Comparison of ENCODE assay signal across 8 cellular contexts in the genomic region with DNA sequence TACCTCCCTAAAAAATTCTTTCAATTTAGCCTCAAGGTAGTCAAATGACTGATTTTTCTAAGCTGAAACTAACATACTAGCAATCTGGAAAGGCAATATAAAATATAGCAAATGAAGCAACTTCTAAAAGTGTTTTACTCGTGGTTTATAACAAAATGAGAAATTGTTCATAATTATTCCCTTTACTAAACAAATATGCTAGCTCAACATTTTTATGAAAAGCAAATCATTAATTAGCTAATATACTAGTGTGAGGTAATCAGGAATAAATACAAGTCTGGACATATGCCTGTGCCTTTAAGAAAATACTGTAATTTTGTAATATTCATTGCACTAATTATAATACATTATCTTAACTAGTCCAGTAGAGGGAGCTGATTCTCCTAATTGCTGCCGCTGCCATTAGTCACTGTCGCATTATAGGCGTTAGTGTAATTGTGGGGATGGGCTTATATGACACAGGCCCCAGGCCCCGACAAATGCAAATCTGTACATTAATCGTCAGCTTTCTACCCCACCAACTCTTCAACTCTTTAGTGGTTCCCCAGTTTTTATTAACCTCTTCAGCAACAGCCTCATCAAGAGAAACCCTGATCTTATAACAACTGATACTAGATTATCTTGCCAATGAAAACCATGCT.
A peak's percentile ranks its signal among the peaks of the same experiment; 100 is the strongest.
DNase-seq lines count a peak whose midpoint lies in the region; ATAC-seq, FAIRE-seq and TF ChIP-seq lines count a peak whose summit lies in the region.

No MANE protein-coding gene starts in this region.

- peaks cover 0 to 47% (median 4%) of the 10 kb centered on the region in 4 donors for H3K36me3 ChIP-seq in upper lobe of left lung

- FAIRE-seq in islet of Langerhans (lab: Jason Lieb, UNC) = peak; percentile 73

- TF ChIP-seq POLR2A in upper lobe of left lung (IDR thresholded peaks at IDR 0.05) = no peak

- TF ChIP-seq CTCF in 22Rv1 (IDR thresholded peaks at IDR 0.05) = peak; percentile 81
- TF ChIP-seq CTCF in GM13977 (IDR thresholded peaks at IDR 0.05; ENCODE audit: extremely low read depth, insufficient read depth, missing control alignments) = peak; percentile 41
- TF ChIP-seq CTCF in astrocyte of the cerebellum (IDR thresholded peaks at IDR 0.05; ENCODE audit: low read depth, low read length, missing control alignments) = peak; percentile 57
- TF ChIP-seq CTCF in upper lobe of left lung (IDR thresholded peaks at IDR 0.05) = peak; percentile 20 to 57 (median 34)

- no peak overlapping the region for H3K27ac ChIP-seq in 22Rv1
- H3K27ac ChIP-seq in upper lobe of left lung = no peak overlapping the region

- peaks cover 0 to 10% (median 3%) of the 10 kb centered on the region in 4 donors for H3K4me1 ChIP-seq in upper lobe of left lung

- H3K27me3 ChIP-seq in upper lobe of left lung = no peaks in the 10 kb centered on the region

- no peak for TF ChIP-seq EP300 in upper lobe of left lung (IDR thresholded peaks at IDR 0.05)

- H3K4me3 ChIP-seq in astrocyte of the cerebellum (ENCODE audit: low read depth, low read length) (no peak overlapping the region), upper lobe of left lung (no peak overlapping the region)

- no peaks in the 10 kb centered on the region for H3K9me3 ChIP-seq in upper lobe of left lung

- in situ Hi-C loops in GM13977 (cut with MboI; ENCODE audit: low pct_unique_long_range_greater_than_20kb, low sequenced_read_pairs, unreplicated experiment) (loop anchor here (25.0 kb wide), 2 partner anchors 267 to 817 kb away; a partner anchor contains a TSS), astrocyte of the cerebellum (cut with HindIII; ENCODE audit: low sequenced_read_pairs) (loop anchor here (10.0 kb wide), 1 partner anchor 149 kb away; no protein-coding TSS in a partner anchor)

- DNase-seq in GM13977 (ENCODE audit: low spot score) = no peak
- DNase-seq in NCI-H2196 treated with DMSO at 0.1 percent for 48 hours (lab: John Stamatoyannopoulos, UW; ENCODE audit: unreplicated experiment) = peak; percentile 38
- DNase-seq in astrocyte of the cerebellum (ENCODE audit: low read depth) = no peak
- DNase-seq in upper lobe of left lung = no peak
- no peak for DNase-seq in activated CD8-positive, alpha-beta memory T cell treated with anti-CD3 and anti-CD28 coated beads, Interleukin-2, amount 50 U/mL, for 48 hours

- WGBS in upper lobe of left lung, 2 donors = 26 to 35% methylated on average over 6 of the region's 6 CpGs

- ATAC-seq in HG02943 (IDR thresholded peaks at IDR 0.05; ENCODE audit: low read depth, unreplicated experiment) = peak; percentile 76
- ATAC-seq in upper lobe of left lung (ENCODE audit: low FRiP score in 2 of 2) = peak in 1 of 2 donors; percentile 75
